In the genomic region with DNA sequence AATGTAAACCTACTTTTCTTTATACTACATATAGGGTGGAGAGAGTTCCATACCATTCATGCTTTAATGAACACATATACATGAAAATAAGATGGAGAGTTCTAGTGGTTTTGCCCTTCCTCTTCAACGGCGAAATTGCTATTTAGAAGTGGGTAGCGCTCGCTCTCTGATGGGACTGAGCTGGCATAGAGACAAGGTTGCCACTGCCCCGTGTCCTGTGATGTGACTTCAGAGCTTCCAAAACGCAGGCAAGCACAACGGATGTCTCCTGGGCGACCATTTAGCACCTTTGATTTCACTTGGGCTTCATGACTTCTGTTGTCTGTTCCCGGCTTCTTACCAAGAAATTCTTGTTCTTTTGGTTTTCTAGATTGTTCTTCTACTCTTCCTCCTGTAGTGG, we compare ENCODE assay signal across 23 cellular contexts. TPM values are rescaled to one million over a fixed set of nuclear protein-coding genes. Genes with fewer than 3 reads are reported as not detected.
"Had no signal": no experiment of that assay in that cellular context is flagged by ENCODE, and none has a peak within 500 bp of the region (broad histone marks: within the 10 kb centered on the region; RNA-seq: fewer than 3 reads in every experiment).

No MANE protein-coding gene starts in this region.

- ATAC-seq: heart right ventricle, left lung had no signal

- H3K27me3 ChIP-seq: cardiac muscle cell, esophagus muscularis mucosa, heart right ventricle, left lung, spleen, tibial nerve had no signal

- DNase-seq: activated CD4-positive, alpha-beta T cell treated with anti-CD3 and anti-CD28 coated beads for 4 hours; amygdala; dermis blood vessel endothelial cell; effector memory CD4-positive, alpha-beta T cell; heart right ventricle; left lung; mammary epithelial cell; midbrain; occipital lobe; posterior cingulate gyrus; retina; spleen; stimulated activated CD4-positive, alpha-beta T cell treated with anti-CD3 and anti-CD28 coated beads, Interleukin-4, amount 100 ng/mL, for 4 hours; stimulated activated naive CD4-positive, alpha-beta T cell treated with Interleukin-2 at 50 U/mL for 16 hours; SW 1271 had no signal

- H3K27ac Mint-ChIP-seq: T-helper 2 cell treated with Interferon-gamma antibody and Interleukin-4, amounts not matched to agents 5 μg/mL and 100 μg/mL, for 36 hours had no signal

- H3K4me3 Mint-ChIP-seq: T-helper 2 cell treated with Interferon-gamma antibody and Interleukin-4, amounts not matched to agents 5 μg/mL and 100 μg/mL, for 36 hours had no signal

- H3K27ac ChIP-seq: cardiac muscle cell, esophagus muscularis mucosa, heart right ventricle, left lung, spleen, tibial nerve had no signal

RNA-seq across cellular contexts. Expression of a gene that starts 35.2 kb away (rescaled TPM):
- total RNA-seq: occipital lobe had no signal
- polyA plus RNA-seq: neural cell had no signal

RNA-seq across cellular contexts. Expression of a gene that starts 49.7 kb away (rescaled TPM):
- total RNA-seq: cardiac muscle cell, chondrocyte, dermis blood vessel endothelial cell, endothelial cell of umbilical vein, kidney epithelial cell, mammary epithelial cell, occipital lobe had no signal
- polyA plus RNA-seq: cardiac muscle cell, endothelial cell of umbilical vein, mammary epithelial cell, neural cell had no signal
